In the genomic region with DNA sequence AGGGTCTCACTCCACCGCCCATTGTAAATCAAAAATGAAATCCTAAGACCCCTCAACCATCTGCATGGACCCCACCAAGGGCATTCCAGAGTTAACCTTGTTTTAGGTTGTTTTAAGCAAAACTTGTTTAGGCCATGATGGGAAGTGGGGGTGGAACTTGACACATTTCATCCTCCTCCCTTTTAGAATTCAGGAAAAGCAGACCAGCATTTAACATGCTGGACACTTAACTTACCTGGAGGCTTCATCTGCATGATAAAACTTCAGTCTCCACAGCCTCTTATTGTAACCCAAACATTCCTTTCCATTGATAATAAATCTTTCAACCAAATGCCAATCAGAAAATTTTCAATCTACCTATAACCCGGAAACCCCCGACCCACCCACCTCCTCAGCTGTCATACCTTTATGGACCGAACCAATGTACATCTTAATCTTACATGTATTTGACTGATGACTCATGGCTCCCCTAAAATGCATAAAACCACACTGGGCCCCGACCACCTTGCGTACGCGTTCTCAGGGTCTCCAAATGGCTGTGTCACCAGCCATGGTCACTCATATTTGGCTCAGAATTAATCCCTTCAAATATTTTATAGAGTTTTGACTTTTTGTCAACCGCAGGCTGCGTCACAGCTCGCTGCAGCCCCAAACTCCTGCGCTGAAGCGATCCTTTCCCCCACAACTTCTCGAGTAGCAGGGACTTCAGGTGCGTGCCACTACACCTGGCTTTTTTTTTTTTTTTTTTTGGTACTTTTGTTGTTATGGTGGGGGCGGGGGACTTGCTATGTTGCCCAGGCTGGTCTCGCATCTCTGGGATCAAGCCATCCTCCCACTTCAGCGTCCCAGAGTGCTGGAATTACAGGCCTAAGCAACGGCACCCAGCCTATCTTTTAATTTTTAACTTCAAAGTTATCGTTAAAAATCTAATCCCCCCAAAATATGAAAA, we compare ENCODE assay signal across 1 cellular context.
TF ChIP-seq lines count a peak whose summit lies in the region.

No MANE protein-coding gene starts in this region.

TF ChIP-seq in liver, 16 proteins besides CTCF, POLR2A, EP300 and RAD21 (continued from another document):
- TF ChIP-seq FOXA1 (IDR thresholded peaks at IDR 0.05) (no peak), ATF3 (IDR thresholded peaks at IDR 0.05) (no peak), RXRA (IDR thresholded peaks at IDR 0.05) (no peak), HNF4G (IDR thresholded peaks at IDR 0.05) (no peak), NR2F2 (IDR thresholded peaks at IDR 0.05) (no peak), HNF4A (conservative IDR thresholded peaks at IDR 0.05) (no peak), SP1 (IDR thresholded peaks at IDR 0.05) (no peak)
- TF ChIP-seq, protein P1, sequence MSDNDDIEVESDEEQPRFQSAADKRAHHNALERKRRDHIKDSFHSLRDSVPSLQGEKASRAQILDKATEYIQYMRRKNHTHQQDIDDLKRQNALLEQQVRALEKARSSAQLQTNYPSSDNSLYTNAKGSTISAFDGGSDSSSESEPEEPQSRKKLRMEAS (IDR thresholded peaks at IDR 0.05), result no peak
